ENCODE assay signal across 10 cellular contexts in the genomic region with DNA sequence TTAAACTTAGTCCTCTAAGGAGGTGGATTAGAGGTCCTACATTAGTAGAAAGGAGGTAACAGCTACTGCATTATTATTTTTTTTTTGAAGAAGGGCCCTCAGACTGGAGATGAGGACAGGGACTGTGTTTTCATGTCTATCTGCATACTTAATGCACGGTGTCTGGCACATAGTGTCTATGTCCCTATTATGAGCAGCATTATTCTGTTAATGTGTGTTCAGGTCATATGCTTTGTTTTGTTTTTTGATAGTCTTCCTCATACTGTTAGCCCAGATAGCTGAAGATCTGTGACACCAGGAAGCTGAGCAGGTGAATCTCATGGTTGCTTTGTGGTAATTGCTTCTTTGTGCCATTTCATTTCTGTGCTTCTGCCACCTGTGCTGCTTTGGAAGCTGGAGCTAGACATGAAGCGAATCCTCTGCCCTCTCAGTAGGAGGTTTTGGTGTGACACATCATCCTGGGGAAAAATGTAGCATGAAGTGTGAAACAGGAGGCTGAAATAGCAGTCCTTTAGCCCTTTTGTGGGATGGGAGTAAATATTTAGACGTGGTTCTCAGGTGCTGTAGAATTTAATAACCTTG. TPM values are rescaled to one million over a fixed set of nuclear protein-coding genes. Genes with fewer than 3 reads are reported as not detected.
DNase-seq lines count a peak whose midpoint lies in the region; ATAC-seq and TF ChIP-seq lines count a peak whose summit lies in the region.
"Had no signal": no experiment of that assay in that cellular context is flagged by ENCODE, and none has a peak within 500 bp of the region (broad histone marks: within the 10 kb centered on the region; RNA-seq: fewer than 3 reads in every experiment).

No MANE protein-coding gene starts in this region.

- no peak for TF ChIP-seq POLR2A in IMR-90 (IDR thresholded peaks at IDR 0.05; ENCODE audit: low read depth, low read length)
- no peak for TF ChIP-seq POLR2A in Peyer's patch (IDR thresholded peaks at IDR 0.05)
- TF ChIP-seq POLR2A in esophagus muscularis mucosa (IDR thresholded peaks at IDR 0.05; ENCODE audit: low read depth) = no peak

- no peaks in the 10 kb centered on the region for H3K27me3 Mint-ChIP-seq in stimulated activated memory B cell treated with anti-CD40 and anti-IgM and Interleukin-4, amounts not matched to agents 10 μg/mL and 1 μg/mL and 100 μg/mL, for 72 hours

- POLR2A ChIA-PET in IMR-90 (lab: Charles Lee; ENCODE audit: unreplicated experiment) = no interaction called here

- dilution Hi-C loops in IMR-90 (cut with HindIII; ENCODE audit: low sequenced_read_pairs, unreplicated experiment) = no loop called here

- H3K56ac ChIP-seq in IMR-90 (ENCODE audit: extremely low read depth, insufficient read depth, low read length) = no peak overlapping the region

- H3K14ac ChIP-seq in IMR-90 (replicated peaks; ENCODE audit: low read depth, low read length) = peak overlapping the region; percentile 43; the same call in 1 of the 2 replicates

- H3K18ac ChIP-seq in IMR-90 (ENCODE audit: low read depth, low read length) = peak overlapping the region; percentile 61; the same call in 1 of the 2 replicates

- DNase-seq in IMR-90 (no peak), Peyer's patch (peak in 1 of 3 donors; percentile 48), esophagus muscularis mucosa (ENCODE audit: extremely low spot score) (no peak), midbrain (lab: John Stamatoyannopoulos, UW) (no peak), NCI-H524 treated with DMSO at 0.1 percent for 48 hours (lab: John Stamatoyannopoulos, UW) (no peak), GOT3 (lab: John Stamatoyannopoulos, UW) (no peak)
- DNase-seq: mammary epithelial cell, NCI-H446 had no signal

- H3K27ac Mint-ChIP-seq in stimulated activated memory B cell treated with anti-CD40 and anti-IgM and Interleukin-4, amounts not matched to agents 10 μg/mL and 1 μg/mL and 100 μg/mL, for 72 hours = peak overlapping the region; percentile 98

- H2BK5ac ChIP-seq in IMR-90 (ENCODE audit: low read depth, low read length, poor library complexity, severe bottlenecking) = peak overlapping the region; percentile 60

- H2BK20ac ChIP-seq in IMR-90 (ENCODE audit: low read depth, low read length) = no peak overlapping the region

- WGBS in IMR-90 (ENCODE audit: extremely low coverage in 2 of 2, insufficient read length in 1 of 2), 2 experiments = 71% methylated on average over 1 of the region's 3 CpGs; no CpG with 5 or more reads in 1 of the 2 experiments
- WGBS in esophagus muscularis mucosa = 87% methylated on average over 3 of the region's 3 CpGs

- BruUV-seq in IMR-90 (replicated peaks; lab: Mats Ljungman, UMichigan) = no TSS peak

- H3K4me2 ChIP-seq in IMR-90 (ENCODE audit: low read depth, low read length) = peak overlapping the region; percentile 12; the same call in 1 of the 2 replicates

- 0 out of 3 replicates have a peak overlapping the region, but pooled peaks have one; percentile 9 for H2BK15ac ChIP-seq in IMR-90 (ENCODE audit: low read depth, low read length)

- peak overlapping the region; percentile 70 for H3K4me3 Mint-ChIP-seq in stimulated activated memory B cell treated with anti-CD40 and anti-IgM and Interleukin-4, amounts not matched to agents 10 μg/mL and 1 μg/mL and 100 μg/mL, for 72 hours

- intact Hi-C loops in IMR-90 (cut with micrococcal nuclease) = no loop called here
- intact Hi-C loops in esophagus muscularis mucosa (cut with DNase I) = no loop called here

- ATAC-seq in IMR-90 (ENCODE audit: low read depth) = no peak
- no peak for ATAC-seq in stimulated activated memory B cell treated with anti-CD40 and anti-IgM and Interleukin-4, amounts not matched to agents 10 μg/mL and 1 μg/mL and 100 μg/mL, for 72 hours

- peaks cover 12% of the 10 kb centered on the region for H3K9me1 ChIP-seq in IMR-90 (ENCODE audit: insufficient read depth, low read length)

- H3K4me1 ChIP-seq in IMR-90 (ENCODE audit: control insufficient read depth, insufficient read depth, low read length) = peaks cover 11% of the 10 kb centered on the region
- H3K4me1 ChIP-seq in Peyer's patch = peaks cover 5 to 65% (median 37%) of the 10 kb centered on the region in 4 donors
- peaks cover 27 to 76% (median 52%) of the 10 kb centered on the region in 4 donors for H3K4me1 ChIP-seq in esophagus muscularis mucosa

- H3K36me3 ChIP-seq in IMR-90 (ENCODE audit: control insufficient read depth, insufficient read depth, low read length) (no peaks in the 10 kb centered on the region), Peyer's patch (no peaks in the 10 kb centered on the region), esophagus muscularis mucosa (no peaks in the 10 kb centered on the region)

- no peak overlapping the region for H3K4me3 ChIP-seq in IMR-90 (ENCODE audit: insufficient read depth, low read depth, low read length)
- H3K4me3 ChIP-seq in Peyer's patch = peak overlapping the region in 3 of 4 donors; percentile 13 to 30 (median 24)
- H3K4me3 ChIP-seq in esophagus muscularis mucosa = peak overlapping the region in 1 of 4 donors; percentile 8

- no peaks in the 10 kb centered on the region for H3K27me3 ChIP-seq in IMR-90 (ENCODE audit: control insufficient read depth, insufficient read depth, low read length)
- no peaks in the 10 kb centered on the region for H3K27me3 ChIP-seq in Peyer's patch
- no peaks in the 10 kb centered on the region for H3K27me3 ChIP-seq in esophagus muscularis mucosa

- H4K91ac ChIP-seq in IMR-90 (ENCODE audit: insufficient read depth, low read depth, low read length) = 0 out of 2 replicates have a peak overlapping the region, but pooled peaks have one; percentile 33

- in situ Hi-C loops in IMR-90 (cut with MboI; ENCODE audit: low sequenced_read_pairs) = no loop called here

- H2AK5ac ChIP-seq in IMR-90 (ENCODE audit: low read depth, low read length) = peak overlapping the region; percentile 73

- H3K4me1 Mint-ChIP-seq in stimulated activated memory B cell treated with anti-CD40 and anti-IgM and Interleukin-4, amounts not matched to agents 10 μg/mL and 1 μg/mL and 100 μg/mL, for 72 hours = peaks cover 91% of the 10 kb centered on the region

- no peak overlapping the region for H2AFZ ChIP-seq in IMR-90 (replicated peaks; ENCODE audit: low read length, poor library complexity)

- peaks cover 14 to 66% of the 10 kb centered on the region in 2 experiments for H3K79me1 ChIP-seq in IMR-90 (ENCODE audit: low read depth in 1 of 2, low read length in 2 of 2)

- H3K4ac ChIP-seq in IMR-90 (ENCODE audit: low read depth, low read length) = peak overlapping the region; percentile 25; the same call in 1 of the 2 replicates

- peak overlapping the region; percentile 8; the same call in 1 of the 2 replicates for H3K27ac ChIP-seq in IMR-90 (ENCODE audit: insufficient read depth, low read length)
- H3K27ac ChIP-seq in Peyer's patch = peak overlapping the region; percentile 87 to 100 (median 90)
- H3K27ac ChIP-seq in esophagus muscularis mucosa (replicated peaks in 1 of 4) = peak overlapping the region; percentile 24 to 69 (median 44)

- H3K36me3 Mint-ChIP-seq in stimulated activated memory B cell treated with anti-CD40 and anti-IgM and Interleukin-4, amounts not matched to agents 10 μg/mL and 1 μg/mL and 100 μg/mL, for 72 hours = peaks cover 31% of the 10 kb centered on the region

- peak overlapping the region in 1 of 2 experiments; percentile 24; a peak in 1 of 4 replicates for H4K8ac ChIP-seq in IMR-90 (ENCODE audit: low read depth in 2 of 2, low read length in 2 of 2)

- TF ChIP-seq EP300 in esophagus muscularis mucosa (IDR thresholded peaks at IDR 0.05) = no peak

- no peaks in the 10 kb centered on the region for H3K9me3 Mint-ChIP-seq in stimulated activated memory B cell treated with anti-CD40 and anti-IgM and Interleukin-4, amounts not matched to agents 10 μg/mL and 1 μg/mL and 100 μg/mL, for 72 hours
- H3K9me3 Mint-ChIP-seq: HFFc6 had no signal

- peak overlapping the region; percentile 68; the same call in 1 of the 2 replicates for H3K23ac ChIP-seq in IMR-90 (ENCODE audit: low read depth, low read length)

- TF ChIP-seq CTCF in IMR-90 (conservative IDR thresholded peaks at IDR 0.05; ENCODE audit: low read depth, low read length) (no peak), Peyer's patch (IDR thresholded peaks at IDR 0.05) (no peak), esophagus muscularis mucosa (IDR thresholded peaks at IDR 0.05) (no peak)

- no peak for TF ChIP-seq RAD21 in IMR-90 (IDR thresholded peaks at IDR 0.05; ENCODE audit: low read length)

- H4K5ac ChIP-seq in IMR-90 (ENCODE audit: low read depth, low read length) = no peak overlapping the region

- CTCF ChIA-PET in IMR-90 (lab: Yijun Ruan, JAX) = no interaction called here

- H3K9me3 ChIP-seq in IMR-90 (ENCODE audit: control insufficient read depth, insufficient read depth, low read length) (no peaks in the 10 kb centered on the region), Peyer's patch (no peaks in the 10 kb centered on the region), esophagus muscularis mucosa (no peaks in the 10 kb centered on the region)

- H2BK120ac ChIP-seq in IMR-90 (ENCODE audit: low read depth, low read length) = peak overlapping the region; percentile 12; the same call in 1 of the 2 replicates

- H2AK9ac ChIP-seq in IMR-90 (replicated peaks; ENCODE audit: low read depth, low read length, poor library complexity) = peak overlapping the region; percentile 51

- H4K20me1 ChIP-seq in IMR-90 (ENCODE audit: insufficient read depth, low read length) = peaks cover 32% of the 10 kb centered on the region; the same call in 1 of the 2 replicates

- no peak overlapping the region for H3K9ac ChIP-seq in IMR-90 (ENCODE audit: low read depth, low read length)

TF ChIP-seq in IMR-90, 13 proteins besides CTCF, POLR2A, EP300 and RAD21 (continues in another document):
- no peak for TF ChIP-seq BHLHE40 (IDR thresholded peaks at IDR 0.05; ENCODE audit: low read depth, low read length)
- TF ChIP-seq, protein P1, sequence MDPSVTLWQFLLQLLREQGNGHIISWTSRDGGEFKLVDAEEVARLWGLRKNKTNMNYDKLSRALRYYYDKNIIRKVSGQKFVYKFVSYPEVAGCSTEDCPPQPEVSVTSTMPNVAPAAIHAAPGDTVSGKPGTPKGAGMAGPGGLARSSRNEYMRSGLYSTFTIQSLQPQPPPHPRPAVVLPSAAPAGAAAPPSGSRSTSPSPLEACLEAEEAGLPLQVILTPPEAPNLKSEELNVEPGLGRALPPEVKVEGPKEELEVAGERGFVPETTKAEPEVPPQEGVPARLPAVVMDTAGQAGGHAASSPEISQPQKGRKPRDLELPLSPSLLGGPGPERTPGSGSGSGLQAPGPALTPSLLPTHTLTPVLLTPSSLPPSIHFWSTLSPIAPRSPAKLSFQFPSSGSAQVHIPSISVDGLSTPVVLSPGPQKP (IDR thresholded peaks at IDR 0.05; ENCODE audit: borderline replicate concordance, low read depth, low read length) = no peak
- TF ChIP-seq CHD1 (IDR thresholded peaks at IDR 0.05; ENCODE audit: low read depth, low read length) = no peak
- TF ChIP-seq RFX5 (IDR thresholded peaks at IDR 0.05; ENCODE audit: low read depth, low read length) = no peak
- TF ChIP-seq FOS (IDR thresholded peaks at IDR 0.05; ENCODE audit: low read depth, low read length) = no peak

RNA-seq across cellular contexts. Expression of a gene that starts 15.8 kb away (rescaled TPM):
- 30.1 and 33.6 TPM in 2 replicates for total RNA-seq in IMR-90 (2012; rRNA removed)
- 29.1 and 31.0 TPM in 2 replicates for polyA plus RNA-seq in IMR-90 (2012; rRNA removed)
- polyA plus RNA-seq in IMR-90 (2012; cell fraction: cytosol; rRNA removed) = 15.8 and 20.4 TPM in 2 replicates
- polyA plus RNA-seq in IMR-90 (2012; cell fraction: nucleus; rRNA removed; ENCODE audit: low replicate concordance) = 20.5 and 30.1 TPM in 2 replicates
- total RNA-seq in Peyer's patch = 100 to 1,000 TPM in 1 of 4 donors, 10 to 100 TPM in 3; 24.7 to 170 (median 33.7) TPM
- total RNA-seq in esophagus muscularis mucosa = 10 to 100 TPM; 20.7 to 39.3 (median 29.2) TPM

Comparison
In these comparisons a context has a peak if more than half of its experiments do, and no peak if none do; other contexts are left out.
1. H3K27ac ChIP-seq: peak in every context shown above with its lines; median percentile 90 in Peyer's patch; 44 in esophagus muscularis mucosa; 8 in IMR-90.